18 cellular contexts compared by ENCODE assay signal in genomic region chr10:118449521-118449920, GRCh38.
DNase-seq lines count a peak whose midpoint lies in the region; TF ChIP-seq lines count a peak whose summit lies in the region.
"Had no signal": no experiment of that assay in that cellular context is flagged by ENCODE, and none has a peak within 500 bp of the region (broad histone marks: within the 10 kb centered on the region; RNA-seq: fewer than 3 reads in every experiment).

No MANE protein-coding gene starts in this region.

- H3K27me3 ChIP-seq in esophagus muscularis mucosa (peaks cover 0 to 35% (median 0%) of the 10 kb centered on the region in 4 donors), spleen (replicated peaks in 1 of 7) (peaks cover 0 to 41% (median 0%) of the 10 kb centered on the region in 7 donors)

- DNase-seq in activated CD4-positive, alpha-beta T cell treated with anti-CD3 and anti-CD28 coated beads, Interleukin-2, amount 10 ng/mL, durations not matched to agents 24 days and 14 days = peak; percentile 41
- no peak for DNase-seq in activated CD4-positive, alpha-beta T cell treated with anti-CD3 and anti-CD28 coated beads for 1 hour
- DNase-seq in esophagus muscularis mucosa (ENCODE audit: extremely low spot score) (peak; percentile 77), osteocyte (ENCODE audit: extremely low spot score, unreplicated experiment) (peak; percentile 66), spleen (no peak), NCI-H1092 treated with DMSO at 0.1 percent for 48 hours (lab: John Stamatoyannopoulos, UW) (no peak), NCI-H446 (lab: John Stamatoyannopoulos, UW) (no peak)
- DNase-seq: AML-193; CD4-positive, alpha-beta memory T cell; DMS153; DMS79; GF-D8; GOT3 had no signal

- H3K9me3 ChIP-seq in esophagus muscularis mucosa (peaks cover 0 to 18% (median 5%) of the 10 kb centered on the region in 4 donors), spleen (peaks cover 0 to 21% (median 10%) of the 10 kb centered on the region in 8 donors)
- H3K9me3 ChIP-seq: HAP-1 had no signal

- TF ChIP-seq POLR2A in esophagus muscularis mucosa (IDR thresholded peaks at IDR 0.05; ENCODE audit: low read depth) = no peak
- TF ChIP-seq POLR2A in spleen (IDR thresholded peaks at IDR 0.05) = no peak

- intact Hi-C loops in activated CD4-positive, alpha-beta T cell treated with anti-CD3 and anti-CD28 coated beads, Interleukin-2, amount 10 ng/mL, durations not matched to agents 24 days and 14 days (cut with micrococcal nuclease) = no loop called here
- intact Hi-C loops in esophagus muscularis mucosa (cut with DNase I) (no loop called here), spleen (cut with DNase I; ENCODE audit: low total_unique reads) (no loop called here)

- no peaks in the 10 kb centered on the region for H3K4me1 Mint-ChIP-seq in activated CD4-positive, alpha-beta T cell treated with anti-CD3 and anti-CD28 coated beads, Interleukin-2, amount 10 ng/mL, durations not matched to agents 24 days and 14 days
- H3K4me1 Mint-ChIP-seq in osteocyte (ENCODE audit: unreplicated experiment) = no peaks in the 10 kb centered on the region
- H3K4me1 Mint-ChIP-seq: CD14-positive monocyte; CD4-positive, alpha-beta memory T cell; IgD-negative memory B cell had no signal

- no peak overlapping the region for H3K4me3 ChIP-seq in esophagus muscularis mucosa
- no peak overlapping the region for H3K4me3 ChIP-seq in spleen
- H3K4me3 ChIP-seq: A549, HAP-1 had no signal

- TF ChIP-seq CTCF in esophagus muscularis mucosa (IDR thresholded peaks at IDR 0.05) (no peak), osteocyte (IDR thresholded peaks at IDR 0.05) (no peak), spleen (IDR thresholded peaks at IDR 0.05 in 8 of 11, conservative IDR thresholded peaks at IDR 0.05 in 3 of 11) (no peak)

- H3K4me3 Mint-ChIP-seq in activated CD4-positive, alpha-beta T cell treated with anti-CD3 and anti-CD28 coated beads, Interleukin-2, amount 10 ng/mL, durations not matched to agents 24 days and 14 days = no peak overlapping the region
- H3K4me3 Mint-ChIP-seq in osteocyte (ENCODE audit: unreplicated experiment) = no peak overlapping the region
- H3K4me3 Mint-ChIP-seq: CD4-positive, alpha-beta memory T cell; IgD-negative memory B cell had no signal

- peaks cover 2% of the 10 kb centered on the region for H3K36me3 Mint-ChIP-seq in activated CD4-positive, alpha-beta T cell treated with anti-CD3 and anti-CD28 coated beads, Interleukin-2, amount 10 ng/mL, durations not matched to agents 24 days and 14 days (ENCODE audit: low read depth)
- no peaks in the 10 kb centered on the region for H3K36me3 Mint-ChIP-seq in osteocyte (ENCODE audit: unreplicated experiment)
- H3K36me3 Mint-ChIP-seq: CD14-positive monocyte; CD4-positive, alpha-beta memory T cell; IgD-negative memory B cell had no signal

- no peak overlapping the region for H3K27ac Mint-ChIP-seq in activated CD4-positive, alpha-beta T cell treated with anti-CD3 and anti-CD28 coated beads, Interleukin-2, amount 10 ng/mL, durations not matched to agents 24 days and 14 days
- no peak overlapping the region for H3K27ac Mint-ChIP-seq in osteocyte (ENCODE audit: unreplicated experiment)
- H3K27ac Mint-ChIP-seq: CD14-positive monocyte; CD4-positive, alpha-beta memory T cell; IgD-negative memory B cell had no signal

- H3K4me1 ChIP-seq in esophagus muscularis mucosa (no peaks in the 10 kb centered on the region), spleen (no peaks in the 10 kb centered on the region)
- H3K4me1 ChIP-seq: A549, HAP-1 had no signal

- H3K27ac ChIP-seq in esophagus muscularis mucosa (replicated peaks in 1 of 4) (no peak overlapping the region), spleen (no peak overlapping the region)
- H3K27ac ChIP-seq: 22Rv1, A549 had no signal

- no peak for TF ChIP-seq EP300 in esophagus muscularis mucosa (IDR thresholded peaks at IDR 0.05)

- H3K36me3 ChIP-seq in esophagus muscularis mucosa (no peaks in the 10 kb centered on the region), spleen (no peaks in the 10 kb centered on the region)
- H3K36me3 ChIP-seq: HAP-1 had no signal

- H3K9me3 Mint-ChIP-seq in activated CD4-positive, alpha-beta T cell treated with anti-CD3 and anti-CD28 coated beads, Interleukin-2, amount 10 ng/mL, durations not matched to agents 24 days and 14 days = no peaks in the 10 kb centered on the region
- H3K9me3 Mint-ChIP-seq in osteocyte (ENCODE audit: unreplicated experiment) = peaks cover 9% of the 10 kb centered on the region

- peaks cover 22% of the 10 kb centered on the region for H3K27me3 Mint-ChIP-seq in activated CD4-positive, alpha-beta T cell treated with anti-CD3 and anti-CD28 coated beads, Interleukin-2, amount 10 ng/mL, durations not matched to agents 24 days and 14 days
- H3K27me3 Mint-ChIP-seq in osteocyte (ENCODE audit: unreplicated experiment) = peaks cover 11% of the 10 kb centered on the region

- 59% methylated on average over 9 of the region's 9 CpGs for WGBS in esophagus muscularis mucosa
- 55 to 68% (median 59%) methylated on average over 9 of the region's 9 CpGs for WGBS in spleen, 5 donors

Comparison
In these comparisons a context has a peak if more than half of its experiments do, and no peak if none do; other contexts are left out.
1. DNase-seq: peak in activated CD4-positive, alpha-beta T cell treated with anti-CD3 and anti-CD28 coated beads, Interleukin-2, amount 10 ng/mL, durations not matched to agents 24 days and 14 days (single experiment), esophagus muscularis mucosa (single experiment) and osteocyte (single experiment); none in activated CD4-positive, alpha-beta T cell treated with anti-CD3 and anti-CD28 coated beads for 1 hour (single experiment), spleen (single experiment), NCI-H1092 treated with DMSO at 0.1 percent for 48 hours (single experiment) and NCI-H446 (0 of 2).